13 cellular contexts compared by ENCODE assay signal in the genomic region with DNA sequence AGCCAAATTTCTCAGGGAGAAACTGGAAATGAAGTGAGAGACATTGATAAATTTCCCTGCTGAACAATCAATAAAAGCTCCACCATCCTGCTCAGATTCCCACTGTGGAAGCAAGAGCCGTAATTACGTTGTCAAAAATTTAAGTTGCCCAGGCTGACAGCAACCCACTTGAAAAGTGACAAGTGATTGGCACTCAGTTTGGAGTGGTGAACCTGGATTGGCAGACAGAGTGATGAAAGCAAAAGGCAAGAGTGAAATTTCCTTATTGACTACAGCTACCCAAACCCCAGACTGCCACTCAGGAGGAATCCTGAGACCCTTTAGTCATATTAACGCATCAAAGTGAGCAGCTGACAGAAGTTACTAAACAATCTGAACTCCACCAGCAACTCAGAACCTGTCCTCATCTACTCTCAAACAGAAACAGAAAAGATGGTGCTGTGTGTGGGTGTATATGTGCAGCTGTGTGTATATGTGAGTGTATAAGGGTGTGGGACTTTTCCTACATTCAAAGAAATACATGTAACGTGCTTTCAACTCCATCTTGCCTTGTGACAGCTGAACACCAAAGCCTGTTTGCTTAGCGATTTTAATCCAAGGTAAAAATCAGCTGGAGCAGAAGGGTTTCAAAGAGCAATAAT.
"Had no signal": no experiment of that assay in that cellular context is flagged by ENCODE, and none has a peak within 500 bp of the region (broad histone marks: within the 10 kb centered on the region; RNA-seq: fewer than 3 reads in every experiment).

No MANE protein-coding gene starts in this region.

- DNase-seq: activated CD4-positive, alpha-beta memory T cell treated with anti-CD3 and anti-CD28 coated beads for 36 hours; activated CD4-positive, alpha-beta T cell treated with anti-CD3 and anti-CD28 coated beads for 36 hours; activated CD8-positive, alpha-beta memory T cell treated with anti-CD3 and anti-CD28 coated beads, Interleukin-2, amount 10 ng/mL, durations not matched to agents 7 days and 5 days; activated naive CD4-positive, alpha-beta T cell treated with anti-CD3 and anti-CD28 coated beads, Interleukin-2, amount 50 U/mL, for 16 hours; activated T-cell treated with anti-CD3 and anti-CD28 coated beads, Interleukin-2, amount 50 U/mL, for 24 hours; dermis blood vessel endothelial cell; endodermal cell; kidney glomerular epithelial cell; ovary; stimulated activated CD4-positive, alpha-beta T cell treated with anti-CD3 and anti-CD28 coated beads, Interleukin-12 subunit alpha, Interleukin-12 subunit beta, amount 100 ng/mL, for 4 hours; stimulated activated CD4-positive, alpha-beta T cell treated with anti-CD3 and anti-CD28 coated beads, Interleukin-2, amount 100 ng/mL, for 24 hours had no signal

- H3K27me3 ChIP-seq: ovary had no signal

- H3K4me3 ChIP-seq: ovary had no signal

- FAIRE-seq: frontal cortex had no signal

- H3K27ac ChIP-seq: ovary had no signal

- ATAC-seq: activated CD4-positive, alpha-beta T cell treated with anti-CD3 and anti-CD28 coated beads for 36 hours; activated CD8-positive, alpha-beta memory T cell treated with anti-CD3 and anti-CD28 coated beads, Interleukin-2, amount 10 ng/mL, durations not matched to agents 7 days and 5 days; stimulated activated effector memory CD8-positive, alpha-beta T cell treated with anti-CD3 and anti-CD28 coated beads, Interleukin-12 subunit alpha, Interleukin-12 subunit beta, amount 100 ng/mL, for 72 hours had no signal

- H3K9me3 ChIP-seq: ovary had no signal

- H3K36me3 ChIP-seq: ovary had no signal
